18 cellular contexts compared by ENCODE assay signal in the genomic region with DNA sequence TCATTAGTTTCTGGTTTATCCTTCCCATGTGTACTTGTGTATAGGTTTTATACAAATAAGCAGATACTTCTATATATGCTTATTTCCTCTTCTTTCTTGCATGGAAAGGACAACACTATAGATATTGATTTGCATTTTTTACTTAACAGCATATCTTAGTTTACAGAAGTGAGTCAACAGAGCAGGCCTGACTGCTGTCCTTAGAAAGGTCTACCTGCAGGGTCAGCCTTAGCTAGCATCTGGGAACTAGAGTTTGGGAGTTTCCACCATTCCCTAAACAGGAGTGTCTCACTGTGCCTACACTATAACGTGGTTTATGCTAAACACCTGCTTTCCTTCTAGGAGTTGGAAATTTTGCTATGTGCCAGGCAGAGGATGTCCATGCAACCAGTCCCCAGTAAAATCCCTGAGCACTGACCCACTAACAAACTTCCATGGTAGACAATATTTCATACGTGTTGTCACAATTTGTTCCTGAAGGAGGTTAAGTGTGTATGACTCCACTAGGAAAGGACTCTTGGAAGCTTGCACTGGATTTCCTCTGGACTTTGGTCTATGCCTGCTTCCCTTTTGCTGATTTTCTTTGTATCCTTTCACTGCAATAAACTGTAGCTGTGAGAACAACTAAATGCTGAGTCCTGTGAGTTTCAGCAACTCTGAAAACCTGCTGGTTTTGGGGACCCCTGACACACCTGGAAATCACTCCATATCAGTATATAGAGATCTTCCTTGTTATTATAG. TPM values are rescaled to one million over a fixed set of nuclear protein-coding genes. Genes with fewer than 3 reads are reported as not detected.
DNase-seq lines count a peak whose midpoint lies in the region; ATAC-seq, FAIRE-seq and TF ChIP-seq lines count a peak whose summit lies in the region.
"Had no signal": no experiment of that assay in that cellular context is flagged by ENCODE, and none has a peak within 500 bp of the region (broad histone marks: within the 10 kb centered on the region; RNA-seq: fewer than 3 reads in every experiment).

No MANE protein-coding gene starts in this region.

- H3F3A ChIP-seq in GM23338 (replicated peaks; ENCODE audit: low read depth), result no peaks in the 10 kb centered on the region; the same call in 1 of the 2 replicates
- H3F3A ChIP-seq in SK-N-SH (replicated peaks; ENCODE audit: insufficient read depth), result no peaks in the 10 kb centered on the region

- no peak overlapping the region for H3K9ac ChIP-seq in SK-N-MC (ENCODE audit: insufficient read length)
- H3K9ac ChIP-seq in HepG2 (ENCODE audit: insufficient read depth, low read depth, low read length), result peak overlapping the region; percentile 4; the same call in 1 of the 2 replicates
- H3K9ac ChIP-seq in SK-N-SH, result no peak overlapping the region

- TF ChIP-seq CTCF in GM23338 (conservative IDR thresholded peaks at IDR 0.05; ENCODE audit: low read depth in 2 of 2), result no peak
- TF ChIP-seq CTCF in HepG2 (CRISPR knock-in tag; IDR thresholded peaks at IDR 0.05), result no peak
- TF ChIP-seq CTCF in progenitor cell of endocrine pancreas (IDR thresholded peaks at IDR 0.05; ENCODE audit: unreplicated experiment), result no peak
- no peak for TF ChIP-seq CTCF in SK-N-SH (IDR thresholded peaks at IDR 0.05)

- no peak overlapping the region for H3K4me3 Mint-ChIP-seq in GM23338
- H3K4me3 Mint-ChIP-seq in progenitor cell of endocrine pancreas (ENCODE audit: low read depth), result no peak overlapping the region
- H3K4me3 Mint-ChIP-seq: CD8-positive, alpha-beta memory T cell had no signal

- ATAC-seq in GM23338 (no peak), HepG2 (peak; percentile 73), GM21619 (IDR thresholded peaks at IDR 0.05; ENCODE audit: unreplicated experiment) (no peak)

- no peaks in the 10 kb centered on the region for H3K9me3 ChIP-seq in SK-N-MC (ENCODE audit: low read depth, low read length)
- no peaks in the 10 kb centered on the region for H3K9me3 ChIP-seq in HepG2 (ENCODE audit: low read length)
- H3K9me3 ChIP-seq in SK-N-SH, result no peaks in the 10 kb centered on the region

- CTCF ChIA-PET in HepG2 (lab: Yijun Ruan, JAX; ENCODE audit: low intra/inter-chr PET ratio, low total read pairs), result no interaction called here
- CTCF ChIA-PET in SK-N-SH (lab: Yijun Ruan, JAX), result no interaction called here

- H3K36me3 ChIP-seq in GM23338 (ENCODE audit: insufficient read depth) (no peaks in the 10 kb centered on the region; the same call in 1 of the 2 replicates), SK-N-MC (ENCODE audit: insufficient read depth, low read length) (peaks cover 7% of the 10 kb centered on the region; the same call in 1 of the 2 replicates), HepG2 (replicated peaks in 1 of 2; ENCODE audit: control insufficient read depth in 1 of 2, insufficient read depth in 2 of 2, low read length in 2 of 2) (peaks cover 0 to 8% of the 10 kb centered on the region in 2 experiments; a peak in 2 of 5 replicates), SK-N-SH (replicated peaks in 1 of 2; ENCODE audit: control insufficient read depth in 1 of 2, insufficient read depth in 2 of 2, low read length in 1 of 2) (peaks cover 0 to 9% of the 10 kb centered on the region in 2 experiments)

- peak; percentile 66 for FAIRE-seq in HepG2 (lab: Jason Lieb, UNC)
- FAIRE-seq: H1, RCC 7860 had no signal

- H3K27ac Mint-ChIP-seq in GM23338 (no peak overlapping the region), progenitor cell of endocrine pancreas (peak overlapping the region; percentile 54)

- no peak overlapping the region for H3K4me3 ChIP-seq in GM23338
- no peak overlapping the region for H3K4me3 ChIP-seq in SK-N-MC
- no peak overlapping the region for H3K4me3 ChIP-seq in HepG2 (replicated peaks in 1 of 3; ENCODE audit: insufficient read depth in 1 of 3, low read depth in 2 of 3, low read length in 3 of 3)
- H3K4me3 ChIP-seq in SK-N-SH (ENCODE audit: low read depth in 2 of 2, low read length in 1 of 2), result no peak overlapping the region

- H3K79me2 ChIP-seq in GM23338 (replicated peaks; ENCODE audit: insufficient read depth), result peaks cover 93% of the 10 kb centered on the region
- H3K79me2 ChIP-seq in HepG2 (ENCODE audit: insufficient read depth, low read length), result peaks cover 15% of the 10 kb centered on the region
- H3K79me2 ChIP-seq in SK-N-SH (ENCODE audit: insufficient read depth), result peaks cover 94% of the 10 kb centered on the region

- no peak for TF ChIP-seq EP300 in HepG2 (IDR thresholded peaks at IDR 0.05; ENCODE audit: low read depth in 2 of 2, low read length in 2 of 2)
- TF ChIP-seq EP300 in HepG2 (CRISPR knock-in tag; IDR thresholded peaks at IDR 0.05; ENCODE audit: borderline replicate concordance), result no peak
- no peak for TF ChIP-seq EP300 in SK-N-SH (IDR thresholded peaks at IDR 0.05; ENCODE audit: borderline replicate concordance in 1 of 2, low read depth in 1 of 2, low read length in 1 of 2)

- intact Hi-C loops in HepG2 (cut with micrococcal nuclease; ENCODE audit: unreplicated experiment), result no loop called here

- 38% methylated on average over 2 of the region's 2 CpGs for whole genome bisulfite sequencing in HepG2 (ENCODE audit: low lambda C conversion rate)
- WGBS in SK-N-SH (ENCODE audit: low lambda C conversion rate), result 82% methylated on average over 2 of the region's 2 CpGs

- no peak overlapping the region for H3K4me2 ChIP-seq in GM23338
- peak overlapping the region; percentile 55 for H3K4me2 ChIP-seq in HepG2 (ENCODE audit: low read depth, low read length)
- no peak overlapping the region for H3K4me2 ChIP-seq in SK-N-SH

- H3K27me3 Mint-ChIP-seq in GM23338 (ENCODE audit: insufficient read depth, low read depth, poor library complexity) (no peaks in the 10 kb centered on the region), progenitor cell of endocrine pancreas (no peaks in the 10 kb centered on the region)
- H3K27me3 Mint-ChIP-seq: CD8-positive, alpha-beta memory T cell had no signal

- no TSS peak for BruUV-seq in HepG2 (replicated peaks; lab: Mats Ljungman, UMichigan)

- no peak for TF ChIP-seq RAD21 in HepG2 (CRISPR knock-in tag; IDR thresholded peaks at IDR 0.05)
- TF ChIP-seq RAD21 in SK-N-SH (IDR thresholded peaks at IDR 0.05; ENCODE audit: low read length), result no peak

- no peak overlapping the region for H2AFZ ChIP-seq in GM23338
- no peak overlapping the region for H2AFZ ChIP-seq in HepG2 (ENCODE audit: low read length)
- no peak overlapping the region for H2AFZ ChIP-seq in SK-N-SH (ENCODE audit: low read depth)

- no peaks in the 10 kb centered on the region for H3K9me3 Mint-ChIP-seq in GM23338
- H3K9me3 Mint-ChIP-seq in progenitor cell of endocrine pancreas (ENCODE audit: low read depth), result no peaks in the 10 kb centered on the region
- H3K9me3 Mint-ChIP-seq: CD8-positive, alpha-beta memory T cell had no signal

- H3K27me3 ChIP-seq in GM23338 (ENCODE audit: insufficient read depth) (no peaks in the 10 kb centered on the region), HepG2 (ENCODE audit: control insufficient read depth in 1 of 2, insufficient read depth in 2 of 2, low read length in 2 of 2) (no peaks in the 10 kb centered on the region), SK-N-SH (ENCODE audit: insufficient read depth) (no peaks in the 10 kb centered on the region)

- peaks cover 16% of the 10 kb centered on the region for H3K36me3 Mint-ChIP-seq in GM23338 (ENCODE audit: low read depth)
- H3K36me3 Mint-ChIP-seq in progenitor cell of endocrine pancreas (ENCODE audit: insufficient read depth), result peaks cover 14% of the 10 kb centered on the region

- TF ChIP-seq POLR2A in HepG2 (IDR thresholded peaks at IDR 0.05; ENCODE audit: insufficient read depth in 1 of 2, low read depth in 2 of 2, low read length in 2 of 2), result no peak

- H3K4me1 Mint-ChIP-seq in GM23338, result no peaks in the 10 kb centered on the region
- H3K4me1 Mint-ChIP-seq in progenitor cell of endocrine pancreas (ENCODE audit: low read depth), result peaks cover 44% of the 10 kb centered on the region

- POLR2A ChIA-PET in HepG2 (lab: Yijun Ruan, JAX), result interaction anchor here (1.4 kb wide), 1 partner anchor 21 kb away, joined by 5 read pairs; no protein-coding TSS in a partner anchor
- POLR2A ChIA-PET in SK-N-SH (lab: Yijun Ruan, JAX), result no interaction called here

- H4K20me1 ChIP-seq in GM23338 (replicated peaks; ENCODE audit: insufficient read depth) (peaks cover 36% of the 10 kb centered on the region), HepG2 (ENCODE audit: insufficient read depth, low read length) (peaks cover 15% of the 10 kb centered on the region), SK-N-SH (ENCODE audit: insufficient read depth) (peaks cover 12% of the 10 kb centered on the region; the same call in 1 of the 2 replicates)

- H3K9me2 ChIP-seq in GM23338 (ENCODE audit: insufficient read depth) (no peaks in the 10 kb centered on the region), SK-N-SH (no peaks in the 10 kb centered on the region)

- in situ Hi-C loops in HepG2 (cut with HindIII; ENCODE audit: extremely low pct_ligation_motif_present, low pct_unique_long_range_greater_than_20kb), result no loop called here
- in situ Hi-C loops in G401 (cut with HindIII; ENCODE audit: low sequenced_read_pairs), result no loop called here

- H3K4me1 ChIP-seq in GM23338 (ENCODE audit: insufficient read depth) (no peaks in the 10 kb centered on the region), HepG2 (ENCODE audit: insufficient read depth, low read length) (peaks cover 45% of the 10 kb centered on the region), SK-N-SH (ENCODE audit: control insufficient read depth in 1 of 2, insufficient read depth in 2 of 2, low read depth in 1 of 2, low read length in 1 of 2) (peaks cover 4 to 8% of the 10 kb centered on the region in 2 experiments; a peak in 2 of 4 replicates)

- H3K27ac ChIP-seq in GM23338 (ENCODE audit: low read depth) (peak overlapping the region; percentile 32; the same call in 1 of the 2 replicates), SK-N-MC (peak overlapping the region; percentile 46; the same call in 1 of the 2 replicates), HepG2 (ENCODE audit: extremely low read length, insufficient read depth, low read length) (peak overlapping the region; percentile 25), SK-N-SH (ENCODE audit: low read depth in 2 of 2, low read length in 1 of 2) (no peak overlapping the region)

- DNase-seq in GM23338 (ENCODE audit: low spot score) (no peak), SK-N-MC (ENCODE audit: low read depth, low spot score) (no peak), HepG2 (ENCODE audit: low spot score) (no peak), progenitor cell of endocrine pancreas (ENCODE audit: low spot score, unreplicated experiment) (no peak), SK-N-SH (no peak), G401 (ENCODE audit: low spot score) (no peak)
- DNase-seq: CD8-positive, alpha-beta memory T cell; DND-41; GF-D8; IMR-90; Kasumi-1; NCI-H187 treated with DMSO at 0.1 percent for 48 hours; NCI-H2171; NCI-H510A treated with DMSO at 0.1 percent for 48 hours; SIG-M5 had no signal

RNA-seq across cellular contexts. Expression of a gene that starts 17.7 kb away (rescaled TPM):
- total RNA-seq in GM23338 (2014; rRNA removed; shearing (Covaris generic)), result 43.4 and 54.0 TPM in 2 replicates
- polyA plus RNA-seq in GM23338 (2016; fragmentation: Nextera tagmentation; extraction: Ambion mirVana) (44.3 and 46.3 TPM in 2 replicates), HepG2 (2011; rRNA removed) (6.5 and 6.6 TPM in 2 replicates), SK-N-SH (2012; rRNA removed) (5.9 and 7.4 TPM in 2 replicates)
- total RNA-seq in HepG2 (2016; rRNA removed; fragmentation: Illumina TruSeq; extraction: Trizol) (16.5 and 36.4 TPM in 2 replicates), progenitor cell of endocrine pancreas (77.6 and 87.2 TPM in 2 replicates)
- 14.4 and 17.4 TPM in 2 replicates for total RNA-seq in HepG2 (2016; cell fraction: cytosol; rRNA removed; fragmentation: Illumina TruSeq; extraction: Trizol; ENCODE audit: low read depth)
- 16.0 and 31.1 TPM in 2 replicates for total RNA-seq in HepG2 (2016; cell fraction: insoluble cytoplasmic fraction; rRNA removed; fragmentation: Illumina TruSeq; extraction: Trizol)
- 8.9 and 11.9 TPM in 2 replicates for total RNA-seq in HepG2 (2016; cell fraction: membrane; rRNA removed; fragmentation: Illumina TruSeq; extraction: Trizol)
- total RNA-seq in HepG2 (2016; cell fraction: nucleus; rRNA removed; fragmentation: Illumina TruSeq; extraction: Trizol), result 14.1 and 14.4 TPM in 2 replicates
- 4.1 and 5.1 TPM in 2 replicates for polyA plus RNA-seq in HepG2 (2011; cell fraction: cytosol; rRNA removed)
- 9.2 and 10.6 TPM in 2 replicates for polyA plus RNA-seq in HepG2 (2011; cell fraction: nucleus; rRNA removed)
- 6.4 and 6.7 TPM in 2 replicates for polyA plus RNA-seq in HepG2 (2012)
- polyA plus RNA-seq in HepG2 (2016; cell fraction: cytosol; fragmentation: Illumina TruSeq; extraction: Trizol; ENCODE audit: low read depth), result 0.40 and 0.53 TPM in 2 replicates
- polyA plus RNA-seq in HepG2 (2016; cell fraction: insoluble cytoplasmic fraction; fragmentation: Illumina TruSeq; extraction: Trizol; ENCODE audit: low read depth), result 11.8 TPM in 2 replicates
- polyA plus RNA-seq in HepG2 (2016; cell fraction: membrane; fragmentation: Illumina TruSeq; extraction: Trizol; ENCODE audit: low read depth), result 1.5 and 1.7 TPM in 2 replicates
- 13.9 and 15.8 TPM in 2 replicates for polyA plus RNA-seq in HepG2 (2016; cell fraction: nucleus; fragmentation: Illumina TruSeq; extraction: Trizol; ENCODE audit: insufficient read depth, low read depth)
- 59.8 and 84.2 TPM in 2 replicates for polyA minus RNA-seq in HepG2 (2011; rRNA and poly(A)+ RNA removed; ENCODE audit: low replicate concordance)
- 20.2 and 21.5 TPM in 2 replicates for polyA minus RNA-seq in HepG2 (2011; cell fraction: cytosol; rRNA and poly(A)+ RNA removed)
- polyA minus RNA-seq in HepG2 (2011; cell fraction: nucleus; rRNA and poly(A)+ RNA removed), result 31.7 and 33.8 TPM in 2 replicates
- polyA plus RNA-seq in SK-N-SH (2012; cell fraction: cytosol; rRNA removed), result 6.0 and 6.5 TPM in 2 replicates
- polyA plus RNA-seq in SK-N-SH (2012; cell fraction: nucleus; rRNA removed), result 9.4 and 13.9 TPM in 2 replicates
- 3.9 and 5.3 TPM in 2 replicates for total RNA-seq in G401 (2014; rRNA removed; shearing (Covaris generic))

RNA-seq across cellular contexts. Expression of a gene that starts 21.6 kb away (rescaled TPM):
- total RNA-seq in GM23338 (2014; rRNA removed; shearing (Covaris generic)), result 19.7 and 30.1 TPM in 2 replicates
- 18.7 and 21.1 TPM in 2 replicates for polyA plus RNA-seq in GM23338 (2016; fragmentation: Nextera tagmentation; extraction: Ambion mirVana)
- 8.7 and 12.4 TPM in 2 replicates for total RNA-seq in HepG2 (2016; rRNA removed; fragmentation: Illumina TruSeq; extraction: Trizol)
- total RNA-seq in HepG2 (2016; cell fraction: cytosol; rRNA removed; fragmentation: Illumina TruSeq; extraction: Trizol; ENCODE audit: low read depth), result 6.0 and 7.2 TPM in 2 replicates
- total RNA-seq in HepG2 (2016; cell fraction: insoluble cytoplasmic fraction; rRNA removed; fragmentation: Illumina TruSeq; extraction: Trizol), result 7.8 and 10.7 TPM in 2 replicates
- total RNA-seq in HepG2 (2016; cell fraction: membrane; rRNA removed; fragmentation: Illumina TruSeq; extraction: Trizol), result 6.7 and 6.8 TPM in 2 replicates
- total RNA-seq in HepG2 (2016; cell fraction: nucleus; rRNA removed; fragmentation: Illumina TruSeq; extraction: Trizol), result 19.6 and 19.8 TPM in 2 replicates
- 9.8 and 10.7 TPM in 2 replicates for polyA plus RNA-seq in HepG2 (2011; rRNA removed)
- 5.6 and 6.5 TPM in 2 replicates for polyA plus RNA-seq in HepG2 (2011; cell fraction: cytosol; rRNA removed)
- 23.0 and 23.2 TPM in 2 replicates for polyA plus RNA-seq in HepG2 (2011; cell fraction: nucleus; rRNA removed)
- polyA plus RNA-seq in HepG2 (2012), result 7.5 and 9.1 TPM in 2 replicates
- 2.1 and 4.0 TPM in 2 replicates for polyA plus RNA-seq in HepG2 (2016; cell fraction: cytosol; fragmentation: Illumina TruSeq; extraction: Trizol; ENCODE audit: low read depth)
- 7.4 and 9.1 TPM in 2 replicates for polyA plus RNA-seq in HepG2 (2016; cell fraction: insoluble cytoplasmic fraction; fragmentation: Illumina TruSeq; extraction: Trizol; ENCODE audit: low read depth)
- polyA plus RNA-seq in HepG2 (2016; cell fraction: membrane; fragmentation: Illumina TruSeq; extraction: Trizol; ENCODE audit: low read depth), result 3.4 and 4.2 TPM in 2 replicates
- polyA plus RNA-seq in HepG2 (2016; cell fraction: nucleus; fragmentation: Illumina TruSeq; extraction: Trizol; ENCODE audit: insufficient read depth, low read depth), result 19.0 and 28.3 TPM in 2 replicates
- polyA minus RNA-seq in HepG2 (2011; rRNA and poly(A)+ RNA removed; ENCODE audit: low replicate concordance), result 22.4 and 32.6 TPM in 2 replicates
- 5.2 and 8.8 TPM in 2 replicates for polyA minus RNA-seq in HepG2 (2011; cell fraction: cytosol; rRNA and poly(A)+ RNA removed)
- polyA minus RNA-seq in HepG2 (2011; cell fraction: nucleus; rRNA and poly(A)+ RNA removed), result 37.6 and 39.9 TPM in 2 replicates
- total RNA-seq in progenitor cell of endocrine pancreas, result 33.0 and 39.8 TPM in 2 replicates
- 7.8 and 9.7 TPM in 2 replicates for polyA plus RNA-seq in SK-N-SH (2012; rRNA removed)
- 5.2 and 5.6 TPM in 2 replicates for polyA plus RNA-seq in SK-N-SH (2012; cell fraction: cytosol; rRNA removed)
- polyA plus RNA-seq in SK-N-SH (2012; cell fraction: nucleus; rRNA removed), result 23.5 and 24.6 TPM in 2 replicates
- total RNA-seq in G401 (2014; rRNA removed; shearing (Covaris generic)), result 12.9 and 15.6 TPM in 2 replicates

Comparison
In these comparisons a context has a peak if more than half of its experiments do, and no peak if none do; other contexts are left out.
1. H3K27ac ChIP-seq: peak in GM23338 (single experiment), SK-N-MC (single experiment) and HepG2 (single experiment); none in SK-N-SH (0 of 2).